9 cellular contexts compared by ENCODE assay signal in genomic region chr1:21317035-21317689, GRCh38. TPM values are rescaled to one million over a fixed set of nuclear protein-coding genes. Genes with fewer than 3 reads are reported as not detected.
DNase-seq lines count a peak whose midpoint lies in the region; ATAC-seq and TF ChIP-seq lines count a peak whose summit lies in the region.
"Had no signal": no experiment of that assay in that cellular context is flagged by ENCODE, and none has a peak within 500 bp of the region (broad histone marks: within the 10 kb centered on the region; RNA-seq: fewer than 3 reads in every experiment).

No MANE protein-coding gene starts in this region.

- H3K4me3 Mint-ChIP-seq in mesothelial cell of epicardium: no peak overlapping the region
- H3K4me3 Mint-ChIP-seq: activated T-helper 17 cell treated with anti-CD3 and anti-CD28 coated beads, Interleukin-2, amount 50 U/mL, for 72 hours had no signal

- H3K27ac Mint-ChIP-seq in mesothelial cell of epicardium: peak overlapping the region; percentile 79

- H3K9me3 Mint-ChIP-seq in mesothelial cell of epicardium: no peaks in the 10 kb centered on the region
- H3K9me3 Mint-ChIP-seq: activated T-helper 17 cell treated with anti-CD3 and anti-CD28 coated beads, Interleukin-2, amount 50 U/mL, for 72 hours had no signal

- CTCF ChIA-PET in GM10248 (lab: Yijun Ruan, JAX): interaction anchor here (1.2 kb wide), 2 partner anchors 18 to 47 kb away, joined by 3 read pairs; no protein-coding TSS in a partner anchor

- H3K4me3 ChIP-seq in esophagus (ENCODE audit: low read depth in 1 of 2, low read length in 2 of 2) (no peak overlapping the region), testis (no peak overlapping the region)

- H3K27ac ChIP-seq in esophagus (ENCODE audit: low read depth in 2 of 2, low read length in 1 of 2) (peak overlapping the region; percentile 67 to 80), testis (peak overlapping the region; percentile 90 to 93)

- 69 to 75% methylated on average over 16 of the region's 16 CpGs for WGBS in esophagus, 2 donors
- WGBS in testis, 2 donors: 70 to 80% methylated on average over 9 to 16 of the region's 16 CpGs

- H3K9me3 ChIP-seq in esophagus (ENCODE audit: control insufficient read depth in 2 of 2, insufficient read depth in 1 of 2, low read depth in 1 of 2, low read length in 1 of 2) (no peaks in the 10 kb centered on the region), testis (no peaks in the 10 kb centered on the region)

- ATAC-seq in GM18909 (IDR thresholded peaks at IDR 0.05; ENCODE audit: poor library complexity, unreplicated experiment): no peak
- ATAC-seq: activated T-helper 17 cell treated with anti-CD3 and anti-CD28 coated beads, Interleukin-2, amount 50 U/mL, for 72 hours had no signal

- TF ChIP-seq CTCF in mesothelial cell of epicardium (IDR thresholded peaks at IDR 0.05; ENCODE audit: unreplicated experiment) (no peak), testis (IDR thresholded peaks at IDR 0.05) (no peak), GM10248 (IDR thresholded peaks at IDR 0.05; ENCODE audit: control extremely low read depth, extremely low read depth, low read depth, missing control alignments) (no peak)

- POLR2A ChIA-PET in GM10248 (lab: Yijun Ruan, JAX): interaction anchor here (0.5 kb wide), 1 partner anchor 28 kb away, joined by 5 read pairs; no protein-coding TSS in a partner anchor

- H3K4me1 Mint-ChIP-seq in mesothelial cell of epicardium: peaks cover 61% of the 10 kb centered on the region

- DNase-seq in M059J (ENCODE audit: low read depth) (peak; percentile 82), mesothelial cell of epicardium (ENCODE audit: low spot score in 2 of 2, unreplicated experiment in 2 of 2) (no peak), testis (peak; percentile 72), GM10248 (ENCODE audit: extremely low spot score) (no peak)
- no peak for DNase-seq in activated CD8-positive, alpha-beta memory T cell treated with anti-CD3 and anti-CD28 coated beads, Interleukin-2, amount 50 U/mL, for 4 hours
- no peak for DNase-seq in effector CD4-positive, alpha-beta T cell

- H3K27me3 ChIP-seq in esophagus (ENCODE audit: control insufficient read depth in 1 of 2, insufficient read depth in 2 of 2, low read length in 2 of 2) (no peaks in the 10 kb centered on the region), testis (no peaks in the 10 kb centered on the region)

- no peaks in the 10 kb centered on the region for H3K36me3 Mint-ChIP-seq in mesothelial cell of epicardium

- H3K27me3 Mint-ChIP-seq in mesothelial cell of epicardium (ENCODE audit: low read depth): no peaks in the 10 kb centered on the region
- H3K27me3 Mint-ChIP-seq: activated T-helper 17 cell treated with anti-CD3 and anti-CD28 coated beads, Interleukin-2, amount 50 U/mL, for 72 hours had no signal

- H3K4me1 ChIP-seq in esophagus (ENCODE audit: control insufficient read depth in 2 of 2, insufficient read depth in 2 of 2, low read length in 1 of 2): peaks cover 2 to 6% of the 10 kb centered on the region in 2 donors
- H3K4me1 ChIP-seq in testis: peaks cover 67% of the 10 kb centered on the region

- H3K36me3 ChIP-seq in esophagus (ENCODE audit: control insufficient read depth in 2 of 2, insufficient read depth in 2 of 2, low read length in 1 of 2) (no peaks in the 10 kb centered on the region), testis (ENCODE audit: low read depth, missing control alignments) (no peaks in the 10 kb centered on the region)

- intact Hi-C loops in testis (cut with DNase I; ENCODE audit: low total_unique reads): no loop called here

- TF ChIP-seq POLR2A in testis (IDR thresholded peaks at IDR 0.05): no peak

RNA-seq across cellular contexts. Expression of gene ECE1, which starts 26.9 kb away (rescaled TPM):
- total RNA-seq in M059J (2014; rRNA removed; shearing (Covaris generic)): 88.5 and 125 TPM in 2 replicates
- polyA plus RNA-seq in esophagus: 10 to 100 TPM; 12.4 to 14.2 TPM
- total RNA-seq in mesothelial cell of epicardium: 39.3 to 41.8 TPM (median 41.1 TPM) in 3 replicates
- total RNA-seq in testis: 100 to 1,000 TPM in 1 of 2 donors, 10 to 100 TPM in 1; 96.4 to 101 TPM
- 66.1 TPM for polyA plus RNA-seq in testis (ENCODE audit: insufficient read depth, low read depth, low replicate concordance)

Comparison
In these comparisons a context has a peak if more than half of its experiments do, and no peak if none do; other contexts are left out.
1. DNase-seq: peak in M059J (single experiment) and testis (single experiment); none in mesothelial cell of epicardium (0 of 2), GM10248 (single experiment), activated CD8-positive, alpha-beta memory T cell treated with anti-CD3 and anti-CD28 coated beads, Interleukin-2, amount 50 U/mL, for 4 hours (single experiment) and effector CD4-positive, alpha-beta T cell (single experiment).